ENCODE assay signal across 15 cellular contexts in genomic region chr21:46110499-46111192, GRCh38. TPM values are rescaled to one million over a fixed set of nuclear protein-coding genes. Genes with fewer than 3 reads are reported as not detected.
DNase-seq lines count a peak whose midpoint lies in the region; ATAC-seq and TF ChIP-seq lines count a peak whose summit lies in the region.
"Had no signal": no experiment of that assay in that cellular context is flagged by ENCODE, and none has a peak within 500 bp of the region (broad histone marks: within the 10 kb centered on the region; RNA-seq: fewer than 3 reads in every experiment).

No MANE protein-coding gene starts in this region.

- H3K27me3 ChIP-seq in endodermal cell (ENCODE audit: control insufficient read depth, insufficient read depth, low read length, poor library complexity, severe bottlenecking) (no peaks in the 10 kb centered on the region), lower lobe of right lung (ENCODE audit: low read depth) (no peaks in the 10 kb centered on the region), tibial artery (no peaks in the 10 kb centered on the region)

- ATAC-seq in activated CD8-positive, alpha-beta memory T cell treated with anti-CD3 and anti-CD28 coated beads, Interleukin-2, amount 10 ng/mL, durations not matched to agents 7 days and 5 days, result no peak
- ATAC-seq in lower lobe of right lung (peak; percentile 86 to 89), HG03196 (IDR thresholded peaks at IDR 0.05; ENCODE audit: unreplicated experiment) (no peak)
- ATAC-seq: effector memory CD8-positive, alpha-beta T cell had no signal

- no peak overlapping the region for H3K27ac ChIP-seq in endodermal cell (ENCODE audit: low read depth, low read length)
- H3K27ac ChIP-seq in lower lobe of right lung, result no peak overlapping the region
- H3K27ac ChIP-seq in tibial artery, result peak overlapping the region; percentile 57 to 64
- H3K27ac ChIP-seq: A549, KMS-11 had no signal

- H3K9me3 ChIP-seq in endodermal cell (ENCODE audit: control insufficient read depth, low read length), result peaks cover 53% of the 10 kb centered on the region
- H3K9me3 ChIP-seq in lower lobe of right lung, result peaks cover 12% of the 10 kb centered on the region
- no peaks in the 10 kb centered on the region for H3K9me3 ChIP-seq in tibial artery

- H3K4me3 ChIP-seq in endodermal cell (ENCODE audit: low read length) (no peak overlapping the region), lower lobe of right lung (no peak overlapping the region), tibial artery (no peak overlapping the region)
- H3K4me3 ChIP-seq: A549 had no signal

- intact Hi-C loops in lower lobe of right lung (cut with DNase I), result no loop called here
- intact Hi-C loops in tibial artery (cut with DNase I; ENCODE audit: low total_unique reads), result loop anchor here (10.0 kb wide), 1 partner anchor 586 kb away; no protein-coding TSS in a partner anchor

- peak; percentile 35 for DNase-seq in activated CD8-positive, alpha-beta memory T cell treated with anti-CD3 and anti-CD28 coated beads, Interleukin-2, amount 10 ng/mL, durations not matched to agents 7 days and 5 days
- DNase-seq in activated CD8-positive, alpha-beta memory T cell treated with anti-CD3 and anti-CD28 coated beads, Interleukin-2, amount 50 U/mL, for 4 hours, result no peak
- DNase-seq in endodermal cell (peak; percentile 46), lower lobe of right lung (peak; percentile 59), tibial artery (peak; percentile 58 to 83), HPDE6-E6E7 (ENCODE audit: extremely low spot score) (no peak), NCI-H510A (lab: John Stamatoyannopoulos, UW) (no peak)
- DNase-seq: GF-D8, NCI-H524 treated with DMSO at 0.1 percent for 48 hours had no signal

- no peak overlapping the region for H3K9ac ChIP-seq in endodermal cell (ENCODE audit: extremely low read depth, low read length, poor library complexity, severe bottlenecking)
- H3K9ac ChIP-seq: KMS-11 had no signal

- no peak overlapping the region for H3K4me3 Mint-ChIP-seq in activated CD8-positive, alpha-beta memory T cell treated with anti-CD3 and anti-CD28 coated beads, Interleukin-2, amount 10 ng/mL, durations not matched to agents 7 days and 5 days
- no peak overlapping the region for H3K4me3 Mint-ChIP-seq in endodermal cell
- H3K4me3 Mint-ChIP-seq: activated T-helper 1 cell treated with anti-CD3 and anti-CD28 coated beads, Interleukin-12 subunit alpha, Interleukin-12 subunit beta, Interleukin-2, Interleukin-4 antibody, amounts not matched to agents 30 ng/mL and 10 ng/mL and 1 ng/mL, durations not matched to agents 14 hours and 24 hours and 36 hours; effector memory CD8-positive, alpha-beta T cell had no signal

- 86 to 90% methylated on average over 10 to 20 of the region's 20 CpGs for WGBS in endodermal cell (ENCODE audit: insufficient coverage in 1 of 2, insufficient read length in 1 of 2), 2 experiments

- H3K4me1 Mint-ChIP-seq in activated CD8-positive, alpha-beta memory T cell treated with anti-CD3 and anti-CD28 coated beads, Interleukin-2, amount 10 ng/mL, durations not matched to agents 7 days and 5 days, result no peaks in the 10 kb centered on the region
- peaks cover 9% of the 10 kb centered on the region for H3K4me1 Mint-ChIP-seq in endodermal cell

- H3K27ac Mint-ChIP-seq in activated CD8-positive, alpha-beta memory T cell treated with anti-CD3 and anti-CD28 coated beads, Interleukin-2, amount 10 ng/mL, durations not matched to agents 7 days and 5 days, result no peak overlapping the region
- H3K27ac Mint-ChIP-seq in endodermal cell, result no peak overlapping the region
- H3K27ac Mint-ChIP-seq: activated T-helper 1 cell treated with anti-CD3 and anti-CD28 coated beads, Interleukin-12 subunit alpha, Interleukin-12 subunit beta, Interleukin-2, Interleukin-4 antibody, amounts not matched to agents 30 ng/mL and 10 ng/mL and 1 ng/mL, durations not matched to agents 14 hours and 24 hours and 36 hours; effector memory CD8-positive, alpha-beta T cell had no signal

- TF ChIP-seq CTCF in endodermal cell (conservative IDR thresholded peaks at IDR 0.05) (peak; percentile 11), lower lobe of right lung (IDR thresholded peaks at IDR 0.05) (no peak), tibial artery (IDR thresholded peaks at IDR 0.05) (peak; percentile 24)

- H3K36me3 ChIP-seq in endodermal cell (ENCODE audit: control insufficient read depth, insufficient read depth, low read length), result peaks cover 74% of the 10 kb centered on the region
- H3K36me3 ChIP-seq in lower lobe of right lung, result peaks cover 34% of the 10 kb centered on the region
- H3K36me3 ChIP-seq in tibial artery, result peaks cover 37 to 46% (median 43%) of the 10 kb centered on the region in 3 donors

- H3K36me3 Mint-ChIP-seq in activated CD8-positive, alpha-beta memory T cell treated with anti-CD3 and anti-CD28 coated beads, Interleukin-2, amount 10 ng/mL, durations not matched to agents 7 days and 5 days, result no peaks in the 10 kb centered on the region
- H3K36me3 Mint-ChIP-seq in endodermal cell (ENCODE audit: low read depth), result peaks cover 67% of the 10 kb centered on the region

- CTCF ChIA-PET in activated CD8-positive, alpha-beta memory T cell treated with anti-CD3 and anti-CD28 coated beads, Interleukin-2, amount 10 ng/mL, durations not matched to agents 7 days and 5 days (lab: Charles Lee), result no interaction called here

- H3K27me3 Mint-ChIP-seq in activated CD8-positive, alpha-beta memory T cell treated with anti-CD3 and anti-CD28 coated beads, Interleukin-2, amount 10 ng/mL, durations not matched to agents 7 days and 5 days, result peaks cover 5% of the 10 kb centered on the region
- H3K27me3 Mint-ChIP-seq in endodermal cell (ENCODE audit: insufficient read depth), result no peaks in the 10 kb centered on the region

- no peaks in the 10 kb centered on the region for H3K9me3 Mint-ChIP-seq in activated CD8-positive, alpha-beta memory T cell treated with anti-CD3 and anti-CD28 coated beads, Interleukin-2, amount 10 ng/mL, durations not matched to agents 7 days and 5 days (ENCODE audit: low read depth)
- H3K9me3 Mint-ChIP-seq in endodermal cell, result peaks cover 34% of the 10 kb centered on the region

- H3K4me1 ChIP-seq in endodermal cell (ENCODE audit: control insufficient read depth, insufficient read depth, low read length) (peaks cover 6% of the 10 kb centered on the region), lower lobe of right lung (peaks cover 15% of the 10 kb centered on the region), tibial artery (peaks cover 0 to 49% (median 25%) of the 10 kb centered on the region in 4 donors)
- H3K4me1 ChIP-seq: A549 had no signal

RNA-seq across cellular contexts. Expression of gene COL6A2, which starts 12.7 kb away (rescaled TPM):
- 10 to 100 TPM in 1 of 2 experiments, 1 to 10 TPM in 1; 5.0 to 17.9 TPM for total RNA-seq in activated CD8-positive, alpha-beta memory T cell treated with anti-CD3 and anti-CD28 coated beads, Interleukin-2, amount 10 ng/mL, durations not matched to agents 7 days and 5 days
- 100 to 1,000 TPM; 259 to 377 TPM for total RNA-seq in endodermal cell
- polyA plus RNA-seq in endodermal cell (2013, experiment 1 of 2), result 117 TPM
- polyA plus RNA-seq in endodermal cell (2013, experiment 2 of 2), result 114 TPM
- total RNA-seq in lower lobe of right lung, result 227 TPM

RNA-seq across cellular contexts. Expression of gene FTCD, which starts 44.7 kb away (rescaled TPM):
- total RNA-seq in activated CD8-positive, alpha-beta memory T cell treated with anti-CD3 and anti-CD28 coated beads, Interleukin-2, amount 10 ng/mL, durations not matched to agents 7 days and 5 days, result not detected
- 1 to 10 TPM; 3.5 to 4.6 TPM for total RNA-seq in endodermal cell
- 3.0 TPM for polyA plus RNA-seq in endodermal cell (2013, experiment 1 of 2)
- polyA plus RNA-seq in endodermal cell (2013, experiment 2 of 2), result 1.0 TPM
- 1.5 TPM for total RNA-seq in lower lobe of right lung
- total RNA-seq: T-helper 1 cell treated with Interleukin-12 subunit alpha and Interleukin-12 subunit beta and Interleukin-4 antibody, amounts not matched to agents 30 ng/mL and 1 ng/mL, for 36 hours had no signal
- polyA plus RNA-seq: A549 had no signal

Comparison
In these comparisons a context has a peak if more than half of its experiments do, and no peak if none do; other contexts are left out.
1. DNase-seq: peak in activated CD8-positive, alpha-beta memory T cell treated with anti-CD3 and anti-CD28 coated beads, Interleukin-2, amount 10 ng/mL, durations not matched to agents 7 days and 5 days (single experiment), endodermal cell (single experiment), lower lobe of right lung (single experiment) and tibial artery (2 of 2); none in activated CD8-positive, alpha-beta memory T cell treated with anti-CD3 and anti-CD28 coated beads, Interleukin-2, amount 50 U/mL, for 4 hours (single experiment), HPDE6-E6E7 (single experiment) and NCI-H510A (single experiment).
2. ATAC-seq: peak in lower lobe of right lung (2 of 2); none in activated CD8-positive, alpha-beta memory T cell treated with anti-CD3 and anti-CD28 coated beads, Interleukin-2, amount 10 ng/mL, durations not matched to agents 7 days and 5 days (single experiment) and HG03196 (single experiment).
3. H3K27ac ChIP-seq: peak in tibial artery (2 of 2); none in endodermal cell (single experiment) and lower lobe of right lung (single experiment).
4. RNA of gene COL6A2, which starts 12.7 kb away (total RNA-seq): 259 to 377 TPM in endodermal cell and 227 TPM in lower lobe of right lung (single experiment); 5.0 to 17.9 TPM in activated CD8-positive, alpha-beta memory T cell treated with anti-CD3 and anti-CD28 coated beads, Interleukin-2, amount 10 ng/mL, durations not matched to agents 7 days and 5 days; every median in the first group is over 10 times any median in the second.